18 cellular contexts compared by ENCODE assay signal in the genomic region with DNA sequence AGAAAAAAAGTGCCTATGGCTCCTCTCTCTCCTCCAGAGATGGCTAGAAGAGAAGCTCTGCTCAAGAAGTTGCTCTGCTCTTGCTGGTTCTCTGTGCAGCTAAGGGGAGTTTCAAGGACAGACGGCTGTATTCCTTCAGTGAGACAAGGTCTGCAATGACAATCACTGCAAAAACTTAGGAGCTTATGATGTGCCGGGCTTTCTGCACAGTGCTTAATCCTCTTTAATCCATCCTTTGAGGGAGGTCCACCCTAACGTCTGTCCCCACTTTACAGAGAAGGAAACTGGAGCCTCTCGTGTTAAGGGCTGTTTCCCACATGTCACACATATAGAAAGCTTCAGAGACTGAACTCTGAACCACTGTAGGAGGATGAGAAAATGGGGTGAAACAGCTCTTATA.
A peak's percentile ranks its signal among the peaks of the same experiment; 100 is the strongest.
DNase-seq lines count a peak whose midpoint lies in the region; ATAC-seq and TF ChIP-seq lines count a peak whose summit lies in the region.
"Had no signal": no experiment of that assay in that cellular context is flagged by ENCODE, and none has a peak within 500 bp of the region (broad histone marks: within the 10 kb centered on the region; RNA-seq: fewer than 3 reads in every experiment).

No MANE protein-coding gene starts in this region.

- H3K36me3 ChIP-seq in neural progenitor cell, result no peaks in the 10 kb centered on the region

- H3K4me3 ChIP-seq in neural progenitor cell, result no peak overlapping the region
- H3K4me3 ChIP-seq: A549 had no signal

- POLR2A ChIA-PET in WTC11 (lab: Charles Lee), result no interaction called here

- H3K4me3 Mint-ChIP-seq in WTC11, result no peak overlapping the region
- no peak overlapping the region for H3K4me3 Mint-ChIP-seq in neural progenitor cell
- H3K4me3 Mint-ChIP-seq in activated T-helper 2 cell treated with anti-CD3 and anti-CD28 coated beads, Interferon-gamma antibody, Interleukin-2, Interleukin-4, amounts not matched to agents 10 μg/mL and 5 μg/mL and 100 μg/mL, durations not matched to agents 14 hours and 24 hours and 36 hours (ENCODE audit: low read depth), result no peak overlapping the region
- H3K4me3 Mint-ChIP-seq: CD4-positive, alpha-beta T cell; H9 had no signal

- peaks cover 5% of the 10 kb centered on the region for H3K4me1 ChIP-seq in neural progenitor cell
- H3K4me1 ChIP-seq: A549, Caco-2 had no signal

- ATAC-seq in WTC11 (no peak), HG02571 (IDR thresholded peaks at IDR 0.05; ENCODE audit: unreplicated experiment) (no peak), esophagus mucosa (no peak), GM18861 (IDR thresholded peaks at IDR 0.05; ENCODE audit: unreplicated experiment) (no peak)
- ATAC-seq: A549, HepG2 had no signal

- peak overlapping the region; percentile 58; the same call in 1 of the 2 replicates for H3K27ac Mint-ChIP-seq in WTC11
- no peak overlapping the region for H3K27ac Mint-ChIP-seq in neural progenitor cell
- H3K27ac Mint-ChIP-seq in activated T-helper 2 cell treated with anti-CD3 and anti-CD28 coated beads, Interferon-gamma antibody, Interleukin-2, Interleukin-4, amounts not matched to agents 10 μg/mL and 5 μg/mL and 100 μg/mL, durations not matched to agents 14 hours and 24 hours and 36 hours, result no peak overlapping the region
- H3K27ac Mint-ChIP-seq: CD4-positive, alpha-beta T cell; H9 had no signal

- H4K20me1 ChIP-seq in neural progenitor cell (ENCODE audit: low read depth), result peaks cover 12% of the 10 kb centered on the region

- DNase-seq in D341Med (ENCODE audit: low spot score) (peak; percentile 67), NCI-H82 (lab: John Stamatoyannopoulos, UW) (peak; percentile 96), WTC11 (ENCODE audit: low spot score) (no peak), neural progenitor cell (ENCODE audit: low spot score) (peak; percentile 20)
- no peak for DNase-seq in activated T-helper 2 cell treated with anti-CD3 and anti-CD28 coated beads, Interferon-gamma antibody, Interleukin-2, Interleukin-4, amounts not matched to agents 10 μg/mL and 5 μg/mL and 100 μg/mL, durations not matched to agents 14 hours and 24 hours and 36 hours (ENCODE audit: low spot score)
- DNase-seq: AML-193; CD4-positive, alpha-beta T cell; DMS79 treated with DMSO at 0.1 percent for 48 hours; GF-D8; H9 had no signal

- H3K4me1 Mint-ChIP-seq in WTC11 (peaks cover 32% of the 10 kb centered on the region), neural progenitor cell (peaks cover 9% of the 10 kb centered on the region)
- H3K4me1 Mint-ChIP-seq in activated T-helper 2 cell treated with anti-CD3 and anti-CD28 coated beads, Interferon-gamma antibody, Interleukin-2, Interleukin-4, amounts not matched to agents 10 μg/mL and 5 μg/mL and 100 μg/mL, durations not matched to agents 14 hours and 24 hours and 36 hours (ENCODE audit: low read depth), result no peaks in the 10 kb centered on the region

- H3K27me3 ChIP-seq in neural progenitor cell, result no peaks in the 10 kb centered on the region

- peaks cover 32% of the 10 kb centered on the region for H3K36me3 Mint-ChIP-seq in WTC11
- H3K36me3 Mint-ChIP-seq in neural progenitor cell, result no peaks in the 10 kb centered on the region
- no peaks in the 10 kb centered on the region for H3K36me3 Mint-ChIP-seq in activated T-helper 2 cell treated with anti-CD3 and anti-CD28 coated beads, Interferon-gamma antibody, Interleukin-2, Interleukin-4, amounts not matched to agents 10 μg/mL and 5 μg/mL and 100 μg/mL, durations not matched to agents 14 hours and 24 hours and 36 hours (ENCODE audit: low read depth)

- H3K4me2 ChIP-seq in neural progenitor cell, result peak overlapping the region; percentile 16
- H3K4me2 ChIP-seq: A549 had no signal

- H3K27ac ChIP-seq in neural progenitor cell, result no peak overlapping the region
- H3K27ac ChIP-seq: 22Rv1, A549, C4-2B had no signal

- TF ChIP-seq CTCF in WTC11 (IDR thresholded peaks at IDR 0.05) (no peak), neural progenitor cell (IDR thresholded peaks at IDR 0.05) (no peak)

- intact Hi-C loops in activated T-helper 2 cell treated with anti-CD3 and anti-CD28 coated beads, Interferon-gamma antibody, Interleukin-2, Interleukin-4, amounts not matched to agents 10 μg/mL and 5 μg/mL and 100 μg/mL, durations not matched to agents 14 hours and 24 hours and 36 hours (cut with micrococcal nuclease), result no loop called here

- no peaks in the 10 kb centered on the region for H3K27me3 Mint-ChIP-seq in WTC11 (ENCODE audit: low read depth)
- peaks cover 4% of the 10 kb centered on the region for H3K27me3 Mint-ChIP-seq in neural progenitor cell (ENCODE audit: insufficient read depth, low read depth)
- H3K27me3 Mint-ChIP-seq in activated T-helper 2 cell treated with anti-CD3 and anti-CD28 coated beads, Interferon-gamma antibody, Interleukin-2, Interleukin-4, amounts not matched to agents 10 μg/mL and 5 μg/mL and 100 μg/mL, durations not matched to agents 14 hours and 24 hours and 36 hours (ENCODE audit: low read depth), result no peaks in the 10 kb centered on the region

- no peaks in the 10 kb centered on the region for H3K9me3 ChIP-seq in neural progenitor cell (ENCODE audit: low read depth)
- H3K9me3 ChIP-seq: A549, Caco-2 had no signal

- no peaks in the 10 kb centered on the region for H3F3A ChIP-seq in neural progenitor cell (ENCODE audit: low read depth)

- H3K9me3 Mint-ChIP-seq in WTC11, result peaks cover 20% of the 10 kb centered on the region
- H3K9me3 Mint-ChIP-seq in neural progenitor cell, result peaks cover 11% of the 10 kb centered on the region
- H3K9me3 Mint-ChIP-seq in activated T-helper 2 cell treated with anti-CD3 and anti-CD28 coated beads, Interferon-gamma antibody, Interleukin-2, Interleukin-4, amounts not matched to agents 10 μg/mL and 5 μg/mL and 100 μg/mL, durations not matched to agents 14 hours and 24 hours and 36 hours, result no peaks in the 10 kb centered on the region
- H3K9me3 Mint-ChIP-seq: CD4-positive, alpha-beta T cell had no signal

- CTCF ChIA-PET in WTC11 (lab: Charles Lee), result interaction anchor here (1.3 kb wide), 1 partner anchor 28 kb away, joined by 4 read pairs; no protein-coding TSS in a partner anchor

- H3K9ac ChIP-seq in neural progenitor cell, result no peak overlapping the region

- H3K79me2 ChIP-seq in neural progenitor cell (ENCODE audit: low read depth), result peaks cover 24% of the 10 kb centered on the region

- H2AFZ ChIP-seq in neural progenitor cell (replicated peaks), result no peak overlapping the region

TF ChIP-seq in WTC11, 78 proteins besides CTCF, POLR2A, EP300 and RAD21 (continues in another document):
- TF ChIP-seq, protein P1, sequence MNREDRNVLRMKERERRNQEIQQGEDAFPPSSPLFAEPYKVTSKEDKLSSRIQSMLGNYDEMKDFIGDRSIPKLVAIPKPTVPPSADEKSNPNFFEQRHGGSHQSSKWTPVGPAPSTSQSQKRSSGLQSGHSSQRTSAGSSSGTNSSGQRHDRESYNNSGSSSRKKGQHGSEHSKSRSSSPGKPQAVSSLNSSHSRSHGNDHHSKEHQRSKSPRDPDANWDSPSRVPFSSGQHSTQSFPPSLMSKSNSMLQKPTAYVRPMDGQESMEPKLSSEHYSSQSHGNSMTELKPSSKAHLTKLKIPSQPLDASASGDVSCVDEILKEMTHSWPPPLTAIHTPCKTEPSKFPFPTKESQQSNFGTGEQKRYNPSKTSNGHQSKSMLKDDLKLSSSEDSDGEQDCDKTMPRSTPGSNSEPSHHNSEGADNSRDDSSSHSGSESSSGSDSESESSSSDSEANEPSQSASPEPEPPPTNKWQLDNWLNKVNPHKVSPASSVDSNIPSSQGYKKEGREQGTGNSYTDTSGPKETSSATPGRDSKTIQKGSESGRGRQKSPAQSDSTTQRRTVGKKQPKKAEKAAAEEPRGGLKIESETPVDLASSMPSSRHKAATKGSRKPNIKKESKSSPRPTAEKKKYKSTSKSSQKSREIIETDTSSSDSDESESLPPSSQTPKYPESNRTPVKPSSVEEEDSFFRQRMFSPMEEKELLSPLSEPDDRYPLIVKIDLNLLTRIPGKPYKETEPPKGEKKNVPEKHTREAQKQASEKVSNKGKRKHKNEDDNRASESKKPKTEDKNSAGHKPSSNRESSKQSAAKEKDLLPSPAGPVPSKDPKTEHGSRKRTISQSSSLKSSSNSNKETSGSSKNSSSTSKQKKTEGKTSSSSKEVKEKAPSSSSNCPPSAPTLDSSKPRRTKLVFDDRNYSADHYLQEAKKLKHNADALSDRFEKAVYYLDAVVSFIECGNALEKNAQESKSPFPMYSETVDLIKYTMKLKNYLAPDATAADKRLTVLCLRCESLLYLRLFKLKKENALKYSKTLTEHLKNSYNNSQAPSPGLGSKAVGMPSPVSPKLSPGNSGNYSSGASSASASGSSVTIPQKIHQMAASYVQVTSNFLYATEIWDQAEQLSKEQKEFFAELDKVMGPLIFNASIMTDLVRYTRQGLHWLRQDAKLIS (CRISPR knock-in tag; IDR thresholded peaks at IDR 0.05; ENCODE audit: borderline replicate concordance), result no peak
- TF ChIP-seq SMAD4 (CRISPR knock-in tag; IDR thresholded peaks at IDR 0.05) (no peak), NR3C1 (CRISPR knock-in tag; conservative IDR thresholded peaks at IDR 0.05; ENCODE audit: low read depth) (no peak)
- TF ChIP-seq, protein P2, sequence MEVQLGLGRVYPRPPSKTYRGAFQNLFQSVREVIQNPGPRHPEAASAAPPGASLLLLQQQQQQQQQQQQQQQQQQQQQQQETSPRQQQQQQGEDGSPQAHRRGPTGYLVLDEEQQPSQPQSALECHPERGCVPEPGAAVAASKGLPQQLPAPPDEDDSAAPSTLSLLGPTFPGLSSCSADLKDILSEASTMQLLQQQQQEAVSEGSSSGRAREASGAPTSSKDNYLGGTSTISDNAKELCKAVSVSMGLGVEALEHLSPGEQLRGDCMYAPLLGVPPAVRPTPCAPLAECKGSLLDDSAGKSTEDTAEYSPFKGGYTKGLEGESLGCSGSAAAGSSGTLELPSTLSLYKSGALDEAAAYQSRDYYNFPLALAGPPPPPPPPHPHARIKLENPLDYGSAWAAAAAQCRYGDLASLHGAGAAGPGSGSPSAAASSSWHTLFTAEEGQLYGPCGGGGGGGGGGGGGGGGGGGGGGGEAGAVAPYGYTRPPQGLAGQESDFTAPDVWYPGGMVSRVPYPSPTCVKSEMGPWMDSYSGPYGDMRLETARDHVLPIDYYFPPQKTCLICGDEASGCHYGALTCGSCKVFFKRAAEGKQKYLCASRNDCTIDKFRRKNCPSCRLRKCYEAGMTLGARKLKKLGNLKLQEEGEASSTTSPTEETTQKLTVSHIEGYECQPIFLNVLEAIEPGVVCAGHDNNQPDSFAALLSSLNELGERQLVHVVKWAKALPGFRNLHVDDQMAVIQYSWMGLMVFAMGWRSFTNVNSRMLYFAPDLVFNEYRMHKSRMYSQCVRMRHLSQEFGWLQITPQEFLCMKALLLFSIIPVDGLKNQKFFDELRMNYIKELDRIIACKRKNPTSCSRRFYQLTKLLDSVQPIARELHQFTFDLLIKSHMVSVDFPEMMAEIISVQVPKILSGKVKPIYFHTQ (CRISPR knock-in tag; IDR thresholded peaks at IDR 0.05), result no peak

Comparison
In these comparisons a context has a peak if more than half of its experiments do, and no peak if none do; other contexts are left out.
1. DNase-seq: peak in D341Med (single experiment), NCI-H82 (single experiment) and neural progenitor cell (single experiment); none in WTC11 (single experiment) and activated T-helper 2 cell treated with anti-CD3 and anti-CD28 coated beads, Interferon-gamma antibody, Interleukin-2, Interleukin-4, amounts not matched to agents 10 μg/mL and 5 μg/mL and 100 μg/mL, durations not matched to agents 14 hours and 24 hours and 36 hours (single experiment).